Comparison of ENCODE assay signal across 8 cellular contexts in genomic region chr11:78420255-78420764, GRCh38. TPM values are rescaled to one million over a fixed set of nuclear protein-coding genes. Genes with fewer than 3 reads are reported as not detected.
A peak's percentile ranks its signal among the peaks of the same experiment; 100 is the strongest.
DNase-seq lines count a peak whose midpoint lies in the region; ATAC-seq and TF ChIP-seq lines count a peak whose summit lies in the region.

No MANE protein-coding gene starts in this region.

- H3K9me3 Mint-ChIP-seq in naive thymus-derived CD4-positive, alpha-beta T cell = no peaks in the 10 kb centered on the region

- no peak overlapping the region for H3K27ac ChIP-seq in naive thymus-derived CD4-positive, alpha-beta T cell (ENCODE audit: low read depth, low read length)

- CTCF ChIA-PET in naive thymus-derived CD4-positive, alpha-beta T cell (lab: Charles Lee) = interaction anchor here (0.9 to 1.1 kb wide), 3 partner anchors 9 to 341 kb away, joined by 3 to 4 read pairs (median 3); partner anchors contain the start of gene NDUFC2

- no peaks in the 10 kb centered on the region for H3K9me3 ChIP-seq in naive thymus-derived CD4-positive, alpha-beta T cell (ENCODE audit: control insufficient read depth in 2 of 3, low read length in 3 of 3)

- H3K4me1 Mint-ChIP-seq in naive thymus-derived CD4-positive, alpha-beta T cell = peaks cover 24 to 64% (median 26%) of the 10 kb centered on the region in 7 donors

- peak; percentile 82 for DNase-seq in A172 (ENCODE audit: low spot score)
- DNase-seq in GM12865 (ENCODE audit: low read depth) = peak; percentile 63
- DNase-seq in NCI-H524 (lab: John Stamatoyannopoulos, UW) = peak; percentile 43 to 62
- peak; percentile 62 for DNase-seq in activated CD8-positive, alpha-beta memory T cell treated with anti-CD3 and anti-CD28 coated beads, Interleukin-2, amount 50 U/mL, for 48 hours
- DNase-seq in fibroblast of gingiva (ENCODE audit: low read depth) = peak; percentile 82
- DNase-seq in naive thymus-derived CD4-positive, alpha-beta T cell = peak in 7 of 9 donors; percentile 17 to 48 (median 24)
- peak; percentile 95 for DNase-seq in superior temporal gyrus (ENCODE audit: extremely low spot score)

- peak overlapping the region in 5 of 9 donors; percentile 2 to 43 (median 36) for H3K27ac Mint-ChIP-seq in naive thymus-derived CD4-positive, alpha-beta T cell

- peaks cover 15 to 33% (median 22%) of the 10 kb centered on the region in 5 donors for H3K27me3 Mint-ChIP-seq in naive thymus-derived CD4-positive, alpha-beta T cell

- peaks cover 8 to 17% of the 10 kb centered on the region in 2 donors for H3K4me1 ChIP-seq in naive thymus-derived CD4-positive, alpha-beta T cell (ENCODE audit: control insufficient read depth in 2 of 2, insufficient read depth in 2 of 2, low read length in 2 of 2)

- intact Hi-C loops in naive thymus-derived CD4-positive, alpha-beta T cell (cut with micrococcal nuclease) = loop anchor here in 1 of 2 donors (2.0 kb wide), 1 partner anchor 192 kb away; no protein-coding TSS in a partner anchor

- peak overlapping the region in 7 of 10 donors; percentile 5 to 58 (median 40) for H3K4me3 Mint-ChIP-seq in naive thymus-derived CD4-positive, alpha-beta T cell

- no peaks in the 10 kb centered on the region for H3K36me3 ChIP-seq in naive thymus-derived CD4-positive, alpha-beta T cell (ENCODE audit: control insufficient read depth in 2 of 3, insufficient read depth in 3 of 3, low read length in 3 of 3)

- ATAC-seq in naive thymus-derived CD4-positive, alpha-beta T cell = no peak
- ATAC-seq in GM21576 (IDR thresholded peaks at IDR 0.05; ENCODE audit: unreplicated experiment) = no peak

- POLR2A ChIA-PET in naive thymus-derived CD4-positive, alpha-beta T cell (lab: Charles Lee) = no interaction called here

- peaks cover 0 to 15% (median 0%) of the 10 kb centered on the region in 5 donors for H3K36me3 Mint-ChIP-seq in naive thymus-derived CD4-positive, alpha-beta T cell

- H3K27me3 ChIP-seq in naive thymus-derived CD4-positive, alpha-beta T cell (ENCODE audit: control insufficient read depth in 2 of 2, insufficient read depth in 2 of 2, low read length in 2 of 2) = no peaks in the 10 kb centered on the region

- H3K4me3 ChIP-seq in GM12865 (ENCODE audit: low read depth, low read length) = no peak overlapping the region
- no peak overlapping the region for H3K4me3 ChIP-seq in naive thymus-derived CD4-positive, alpha-beta T cell (ENCODE audit: low read length)

- TF ChIP-seq CTCF in GM12865 (IDR thresholded peaks at IDR 0.05; ENCODE audit: insufficient read depth, low read depth, low read length, missing control alignments) = peak; percentile 60

RNA-seq across cellular contexts. Expression of gene GAB2, which starts 2.7 kb away (rescaled TPM):
- 12.1 and 18.3 TPM in 2 replicates for total RNA-seq in A172 (2014; rRNA removed; shearing (Covaris generic))
- total RNA-seq in naive thymus-derived CD4-positive, alpha-beta T cell = 10 to 100 TPM in 3 of 5 experiments, 1 to 10 TPM in 2; 2.5 to 42.6 (median 11.0) TPM
- polyA plus RNA-seq in naive thymus-derived CD4-positive, alpha-beta T cell = under 1 TPM; 0.17 to 0.46 TPM

Comparison
In these comparisons a context has a peak if more than half of its experiments do, and no peak if none do; other contexts are left out.
1. DNase-seq: peak in every context shown above with its lines; median percentile 95 in superior temporal gyrus; 82 in A172; 82 in fibroblast of gingiva; 63 in GM12865; 62 in activated CD8-positive, alpha-beta memory T cell treated with anti-CD3 and anti-CD28 coated beads, Interleukin-2, amount 50 U/mL, for 48 hours; 52 in NCI-H524; 24 in naive thymus-derived CD4-positive, alpha-beta T cell.